9 cellular contexts compared by ENCODE assay signal in genomic region chr3:13308406-13308805, GRCh38.
DNase-seq lines count a peak whose midpoint lies in the region; ATAC-seq, FAIRE-seq and TF ChIP-seq lines count a peak whose summit lies in the region.
"Had no signal": no experiment of that assay in that cellular context is flagged by ENCODE, and none has a peak within 500 bp of the region (broad histone marks: within the 10 kb centered on the region; RNA-seq: fewer than 3 reads in every experiment).

No MANE protein-coding gene starts in this region.

- H3K9me3 ChIP-seq in CD4-positive, alpha-beta memory T cell (ENCODE audit: control insufficient read depth in 1 of 2, low read length in 2 of 2) = no peaks in the 10 kb centered on the region
- H3K9me3 ChIP-seq in body of pancreas (no peaks in the 10 kb centered on the region), HepG2 (ENCODE audit: low read length) (no peaks in the 10 kb centered on the region), upper lobe of right lung (no peaks in the 10 kb centered on the region)

- no peak overlapping the region for H3K27ac ChIP-seq in CD4-positive, alpha-beta memory T cell (ENCODE audit: low read depth, low read length)
- H3K27ac ChIP-seq in body of pancreas = no peak overlapping the region
- H3K27ac ChIP-seq in HepG2 (ENCODE audit: extremely low read length, insufficient read depth, low read length) = no peak overlapping the region
- H3K27ac ChIP-seq in upper lobe of right lung = no peak overlapping the region

- H3K36me3 Mint-ChIP-seq in CD4-positive, alpha-beta memory T cell = peaks cover 0 to under 1% of the 10 kb centered on the region in 2 donors

- TF ChIP-seq POLR2A in body of pancreas (IDR thresholded peaks at IDR 0.05) (no peak), HepG2 (IDR thresholded peaks at IDR 0.05; ENCODE audit: insufficient read depth in 1 of 2, low read depth in 2 of 2, low read length in 2 of 2) (no peak)

- no peaks in the 10 kb centered on the region for H3K27me3 ChIP-seq in CD4-positive, alpha-beta memory T cell (ENCODE audit: insufficient read depth, low read length)
- H3K27me3 ChIP-seq in body of pancreas (no peaks in the 10 kb centered on the region), HepG2 (ENCODE audit: control insufficient read depth in 1 of 2, insufficient read depth in 2 of 2, low read length in 2 of 2) (peaks cover 2 to 6% of the 10 kb centered on the region in 2 experiments; a peak in 2 of 5 replicates), upper lobe of right lung (no peaks in the 10 kb centered on the region)

- TF ChIP-seq CTCF in body of pancreas (IDR thresholded peaks at IDR 0.05) (peak; percentile 20 to 67 (median 62)), HepG2 (CRISPR knock-in tag; IDR thresholded peaks at IDR 0.05) (peak; percentile 68), upper lobe of right lung (IDR thresholded peaks at IDR 0.05) (peak; percentile 37)

- H3K27me3 Mint-ChIP-seq in CD4-positive, alpha-beta memory T cell = no peaks in the 10 kb centered on the region

- peak overlapping the region in 4 of 7 donors; percentile 5 to 76 (median 58) for H3K27ac Mint-ChIP-seq in CD4-positive, alpha-beta memory T cell

- TF ChIP-seq EP300 in HepG2 (IDR thresholded peaks at IDR 0.05; ENCODE audit: low read depth in 2 of 2, low read length in 2 of 2) (no peak), HepG2 (CRISPR knock-in tag; IDR thresholded peaks at IDR 0.05; ENCODE audit: borderline replicate concordance) (no peak)

- H3K4me1 ChIP-seq in CD4-positive, alpha-beta memory T cell (ENCODE audit: insufficient read depth, low read length) = no peaks in the 10 kb centered on the region
- H3K4me1 ChIP-seq in body of pancreas = peaks cover 5% of the 10 kb centered on the region
- peaks cover 17% of the 10 kb centered on the region for H3K4me1 ChIP-seq in HepG2 (ENCODE audit: insufficient read depth, low read length)
- no peaks in the 10 kb centered on the region for H3K4me1 ChIP-seq in upper lobe of right lung

- no peak overlapping the region for H3K4me2 ChIP-seq in HepG2 (ENCODE audit: low read depth, low read length)

- H3K4me3 Mint-ChIP-seq in CD4-positive, alpha-beta memory T cell = no peak overlapping the region

- H3K79me2 ChIP-seq in HepG2 (ENCODE audit: insufficient read depth, low read length) = no peaks in the 10 kb centered on the region

- WGBS in body of pancreas, 2 donors = 23 to 28% methylated on average over 5 to 6 of the region's 6 CpGs
- 23% methylated on average over 4 of the region's 6 CpGs for WGBS in HepG2 (ENCODE audit: low lambda C conversion rate)

- no peak overlapping the region for H2AFZ ChIP-seq in HepG2 (ENCODE audit: low read length)

- peak; percentile 83 for FAIRE-seq in HepG2 (lab: Jason Lieb, UNC)
- FAIRE-seq: islet of Langerhans had no signal

- H4K20me1 ChIP-seq in HepG2 (ENCODE audit: insufficient read depth, low read length) = no peaks in the 10 kb centered on the region

- no peak overlapping the region for H3K9ac ChIP-seq in HepG2 (ENCODE audit: insufficient read depth, low read depth, low read length)

- BruUV-seq in HepG2 (replicated peaks; lab: Mats Ljungman, UMichigan) = no TSS peak

- H3K9me3 Mint-ChIP-seq in CD4-positive, alpha-beta memory T cell = peaks cover 0 to 5% (median 0%) of the 10 kb centered on the region in 8 donors

- no peak overlapping the region for H3K4me3 ChIP-seq in CD4-positive, alpha-beta memory T cell (ENCODE audit: low read length in 2 of 2)
- no peak overlapping the region for H3K4me3 ChIP-seq in body of pancreas
- H3K4me3 ChIP-seq in HepG2 (replicated peaks in 1 of 3; ENCODE audit: insufficient read depth in 1 of 3, low read depth in 2 of 3, low read length in 3 of 3) = no peak overlapping the region
- no peak overlapping the region for H3K4me3 ChIP-seq in upper lobe of right lung

- in situ Hi-C loops in HepG2 (cut with HindIII; ENCODE audit: extremely low pct_ligation_motif_present, low pct_unique_long_range_greater_than_20kb) = no loop called here

- POLR2A ChIA-PET in CD4-positive, alpha-beta memory T cell (lab: Charles Lee; ENCODE audit: partially characterized antibody) = no interaction called here
- POLR2A ChIA-PET in HepG2 (lab: Yijun Ruan, JAX) = no interaction called here

- intact Hi-C loops in CD4-positive, alpha-beta memory T cell (cut with micrococcal nuclease) = loop anchor here (1.0 kb wide), 1 partner anchor 144 kb away; no protein-coding TSS in a partner anchor
- intact Hi-C loops in body of pancreas (cut with DNase I) = no loop called here
- intact Hi-C loops in HepG2 (cut with micrococcal nuclease; ENCODE audit: unreplicated experiment) = loop anchor here (10.0 kb wide), 1 partner anchor 146 kb away; no protein-coding TSS in a partner anchor
- intact Hi-C loops in upper lobe of right lung (cut with DNase I) = no loop called here

- peaks cover 5 to 6% (median 6%) of the 10 kb centered on the region in 4 donors for H3K4me1 Mint-ChIP-seq in CD4-positive, alpha-beta memory T cell

- ATAC-seq in GM19351 (IDR thresholded peaks at IDR 0.05; ENCODE audit: unreplicated experiment) (peak; percentile 54), body of pancreas (peak; percentile 81), HepG2 (peak; percentile 75), upper lobe of right lung (peak; percentile 66)

- peak in 4 of 5 donors; percentile 14 to 27 (median 22) for DNase-seq in CD4-positive, alpha-beta memory T cell
- DNase-seq in NCI-H82 treated with DMSO at 0.1 percent for 48 hours (lab: John Stamatoyannopoulos, UW; ENCODE audit: unreplicated experiment) (peak; percentile 33), body of pancreas (peak; percentile 64 to 79 (median 75)), HepG2 (ENCODE audit: low spot score) (peak; percentile 47), upper lobe of right lung (no peak)
- DNase-seq in activated CD4-positive, CD25-positive, alpha-beta regulatory T cell (lab: John Stamatoyannopoulos, UW) = no peak
- no peak for DNase-seq in activated effector memory CD4-positive, alpha-beta T cell treated with anti-CD3 and anti-CD28 coated beads, Interleukin-2, amount 50 U/mL, for 16 hours

- CTCF ChIA-PET in CD4-positive, alpha-beta memory T cell (lab: Charles Lee; ENCODE audit: partially characterized antibody) = no interaction called here
- CTCF ChIA-PET in HepG2 (lab: Yijun Ruan, JAX; ENCODE audit: low intra/inter-chr PET ratio, low total read pairs) = interaction anchor here (0.8 to 1.1 kb wide), 3 partner anchors 79 to 217 kb away, joined by 3 read pairs; no protein-coding TSS in a partner anchor

- H3K36me3 ChIP-seq in CD4-positive, alpha-beta memory T cell (ENCODE audit: insufficient read depth, low read length) = no peaks in the 10 kb centered on the region
- no peaks in the 10 kb centered on the region for H3K36me3 ChIP-seq in body of pancreas (replicated peaks in 1 of 2; ENCODE audit: insufficient read depth in 1 of 2, low read depth in 2 of 2)
- H3K36me3 ChIP-seq in HepG2 (replicated peaks in 1 of 2; ENCODE audit: control insufficient read depth in 1 of 2, insufficient read depth in 2 of 2, low read length in 2 of 2) = no peaks in the 10 kb centered on the region
- no peaks in the 10 kb centered on the region for H3K36me3 ChIP-seq in upper lobe of right lung

- peak; percentile 47; the same call in 1 of the 2 replicates for TF ChIP-seq RAD21 in HepG2 (CRISPR knock-in tag; IDR thresholded peaks at IDR 0.05)

TF ChIP-seq in HepG2, 621 proteins besides CTCF, POLR2A, EP300 and RAD21 (continues in another document):
- TF ChIP-seq SALL2 (CRISPR knock-in tag; IDR thresholded peaks at IDR 0.05) (no peak), ATF7 (IDR thresholded peaks at IDR 0.05) (no peak), ATF7 (CRISPR knock-in tag; IDR thresholded peaks at IDR 0.05) (no peak), BCL3 (CRISPR knock-in tag; IDR thresholded peaks at IDR 0.05) (no peak), RXRB (CRISPR knock-in tag; IDR thresholded peaks at IDR 0.05; ENCODE audit: borderline replicate concordance) (no peak), SMC3 (IDR thresholded peaks at IDR 0.05; ENCODE audit: low read length) (peak; percentile 33; the same call in 1 of the 2 replicates), NFIC (IDR thresholded peaks at IDR 0.05; ENCODE audit: low read length) (no peak), ERF (CRISPR knock-in tag; IDR thresholded peaks at IDR 0.05) (no peak), ZMAT3 (CRISPR knock-in tag; conservative IDR thresholded peaks at IDR 0.05) (0 out of 2 replicates have a peak, but pooled peaks have one; percentile 10), POGZ (CRISPR knock-in tag; IDR thresholded peaks at IDR 0.05) (no peak), ZNF367 (CRISPR knock-in tag; IDR thresholded peaks at IDR 0.05; ENCODE audit: borderline replicate concordance) (no peak), ZNF780A (CRISPR knock-in tag; IDR thresholded peaks at IDR 0.05) (no peak), KDM2A (CRISPR knock-in tag; IDR thresholded peaks at IDR 0.05; ENCODE audit: borderline replicate concordance, low read depth) (0 out of 2 replicates have a peak, but pooled peaks have one; percentile 18), ZNF263 (CRISPR knock-in tag; IDR thresholded peaks at IDR 0.05) (0 out of 2 replicates have a peak, but pooled peaks have one; percentile 38)

Comparison
In these comparisons a context has a peak if more than half of its experiments do, and no peak if none do; other contexts are left out.
1. DNase-seq: peak in CD4-positive, alpha-beta memory T cell (4 of 5), NCI-H82 treated with DMSO at 0.1 percent for 48 hours (single experiment), body of pancreas (4 of 4) and HepG2 (single experiment); none in upper lobe of right lung (single experiment), activated CD4-positive, CD25-positive, alpha-beta regulatory T cell (0 of 4) and activated effector memory CD4-positive, alpha-beta T cell treated with anti-CD3 and anti-CD28 coated beads, Interleukin-2, amount 50 U/mL, for 16 hours (single experiment).
2. intact Hi-C loops: an anchor here in CD4-positive, alpha-beta memory T cell (1.0 kb wide) and HepG2 (10.0 kb wide); none called in body of pancreas and upper lobe of right lung.
3. Peak in every context shown above with its lines, with median percentiles within 50 percentile points of each other: ATAC-seq and CTCF ChIP-seq.